In genomic region chr2:106492913-106493312, GRCh38 we compare ENCODE assay signal across 13 cellular contexts. TPM values are rescaled to one million over a fixed set of nuclear protein-coding genes. Genes with fewer than 3 reads are reported as not detected.
"Had no signal": no experiment of that assay in that cellular context is flagged by ENCODE, and none has a peak within 500 bp of the region (broad histone marks: within the 10 kb centered on the region; RNA-seq: fewer than 3 reads in every experiment).

No MANE protein-coding gene starts in this region.

RNA-seq across cellular contexts. Expression of gene CD8B2, which starts 5.7 kb away (rescaled TPM):
- total RNA-seq: activated CD4-positive, alpha-beta memory T cell treated with anti-CD3 and anti-CD28 coated beads, Interleukin-2, amount 10 ng/mL, durations not matched to agents 7 days and 5 days; activated CD4-positive, alpha-beta T cell treated with anti-CD3 and anti-CD28 coated beads, Interleukin-2, amount 10 ng/mL, durations not matched to agents 7 days and 5 days; ascending aorta; cardiac septum; cerebellum; fibroblast of lung; glomerular endothelial cell; mesenteric fat pad; pulmonary artery endothelial cell; right atrium auricular region; T-helper 17 cell had no signal
- polyA plus RNA-seq: fibroblast of lung, heart right ventricle, SK-N-SH had no signal
